ENCODE assay signal across 14 cellular contexts in the genomic region with DNA sequence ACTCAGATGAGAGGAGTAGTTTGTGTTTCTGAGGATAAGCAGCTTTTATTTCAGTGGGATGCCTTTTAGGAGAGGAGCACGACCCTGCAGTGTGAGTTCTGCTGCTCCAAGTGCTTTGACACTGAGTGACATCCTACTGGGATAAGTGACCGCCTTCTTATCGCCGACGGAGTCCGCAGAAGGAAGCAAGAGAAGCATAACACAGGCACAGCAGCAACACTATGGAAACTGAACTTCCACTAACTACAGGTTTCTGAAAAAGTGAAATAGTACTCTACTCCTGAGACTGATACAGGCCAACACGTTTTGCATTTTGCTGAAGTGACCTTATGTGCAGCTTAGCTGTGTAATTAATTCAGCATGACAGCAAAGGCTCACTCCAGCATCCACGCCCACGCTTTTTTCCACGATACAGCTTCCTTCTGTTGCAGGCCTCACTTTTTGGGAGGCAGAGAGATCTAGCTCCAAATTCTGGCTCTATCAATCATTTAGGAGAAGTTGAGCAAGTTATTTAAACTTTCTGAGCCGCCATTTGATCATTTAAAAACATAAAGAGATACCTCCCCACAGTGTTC.
DNase-seq lines count a peak whose midpoint lies in the region; ATAC-seq and TF ChIP-seq lines count a peak whose summit lies in the region.
"Had no signal": no experiment of that assay in that cellular context is flagged by ENCODE, and none has a peak within 500 bp of the region (broad histone marks: within the 10 kb centered on the region; RNA-seq: fewer than 3 reads in every experiment).

No MANE protein-coding gene starts in this region.

- no peak overlapping the region; the same call in 2 of the 3 replicates for H2BK15ac ChIP-seq in IMR-90 (ENCODE audit: low read depth, low read length)

- POLR2A ChIA-PET in A673 (lab: Charles Lee; ENCODE audit: low non-redundant PET), result no interaction called here
- POLR2A ChIA-PET in IMR-90 (lab: Charles Lee; ENCODE audit: unreplicated experiment), result no interaction called here

- peak overlapping the region; percentile 2; the same call in 1 of the 2 replicates for H3K9ac ChIP-seq in IMR-90 (ENCODE audit: low read depth, low read length)

- H2AK9ac ChIP-seq in IMR-90 (replicated peaks; ENCODE audit: low read depth, low read length, poor library complexity), result peak overlapping the region; percentile 17

- WGBS in IMR-90 (ENCODE audit: extremely low coverage in 2 of 2, insufficient read length in 1 of 2), 2 experiments, result 0% methylated on average over 1 of the region's 11 CpGs; no CpG with 5 or more reads in 1 of the 2 experiments
- 56 to 68% methylated on average over 11 of the region's 11 CpGs for WGBS in esophagus, 2 donors

- H3K18ac ChIP-seq in IMR-90 (ENCODE audit: low read depth, low read length), result peak overlapping the region; percentile 11; the same call in 1 of the 2 replicates

- H4K91ac ChIP-seq in IMR-90 (ENCODE audit: insufficient read depth, low read depth, low read length), result peak overlapping the region; percentile 9; the same call in 1 of the 2 replicates

- TF ChIP-seq POLR2A in IMR-90 (IDR thresholded peaks at IDR 0.05; ENCODE audit: low read depth, low read length), result no peak

- H3K4me1 Mint-ChIP-seq in nephron, result peaks cover 71% of the 10 kb centered on the region

- CTCF ChIA-PET in A673 (lab: Charles Lee), result no interaction called here
- CTCF ChIA-PET in IMR-90 (lab: Yijun Ruan, JAX), result no interaction called here

- peak overlapping the region; percentile 88 for H3K4me2 ChIP-seq in IMR-90 (ENCODE audit: low read depth, low read length)

- TF ChIP-seq RAD21 in IMR-90 (IDR thresholded peaks at IDR 0.05; ENCODE audit: low read length), result no peak

- H3K27ac ChIP-seq in A673 (ENCODE audit: low read depth, low read length, poor library complexity, severe bottlenecking) (peak overlapping the region; percentile 53), IMR-90 (ENCODE audit: insufficient read depth, low read length) (peak overlapping the region; percentile 46), esophagus (ENCODE audit: low read depth in 2 of 2, low read length in 1 of 2) (peak overlapping the region; percentile 6 to 45)
- H3K27ac ChIP-seq: C4-2B had no signal

- no TSS peak for BruUV-seq in A673 (replicated peaks; lab: Mats Ljungman, UMichigan)
- BruUV-seq in IMR-90 (replicated peaks; lab: Mats Ljungman, UMichigan), result no TSS peak

- no peaks in the 10 kb centered on the region for H3K9me3 Mint-ChIP-seq in nephron
- H3K9me3 Mint-ChIP-seq: stimulated activated naive CD8-positive, alpha-beta T cell treated with anti-CD3 and anti-CD28 coated beads, Interleukin-15, Interleukin-2, amounts not matched to agents 100 ng/mL and 50 ng/mL, for 24 hours had no signal

- no peak overlapping the region; the same call in 1 of the 2 replicates for H3K56ac ChIP-seq in IMR-90 (ENCODE audit: extremely low read depth, insufficient read depth, low read length)

- peak overlapping the region; percentile 80 to 96 (median 89) for H3K27ac Mint-ChIP-seq in nephron
- H3K27ac Mint-ChIP-seq: stimulated activated naive CD8-positive, alpha-beta T cell treated with anti-CD3 and anti-CD28 coated beads, Interleukin-15, Interleukin-2, amounts not matched to agents 100 ng/mL and 50 ng/mL, for 24 hours had no signal

- H3K36me3 Mint-ChIP-seq in nephron (ENCODE audit: low read depth), result peaks cover 78% of the 10 kb centered on the region

- H3K4me3 Mint-ChIP-seq in nephron, result peak overlapping the region; percentile 25 to 72 (median 37)
- H3K4me3 Mint-ChIP-seq: stimulated activated naive CD8-positive, alpha-beta T cell treated with anti-CD3 and anti-CD28 coated beads, Interleukin-15, Interleukin-2, amounts not matched to agents 100 ng/mL and 50 ng/mL, for 24 hours had no signal

- peaks cover 45% of the 10 kb centered on the region for H3K4me1 ChIP-seq in A673 (ENCODE audit: insufficient read depth, low read length, poor library complexity, severe bottlenecking)
- H3K4me1 ChIP-seq in IMR-90 (ENCODE audit: control insufficient read depth, insufficient read depth, low read length), result peaks cover 24% of the 10 kb centered on the region
- peaks cover 0 to 2% of the 10 kb centered on the region in 2 donors for H3K4me1 ChIP-seq in esophagus (ENCODE audit: control insufficient read depth in 2 of 2, insufficient read depth in 2 of 2, low read length in 1 of 2)

- H2AFZ ChIP-seq in IMR-90 (replicated peaks; ENCODE audit: low read length, poor library complexity), result peak overlapping the region; percentile 36

- dilution Hi-C loops in IMR-90 (cut with HindIII; ENCODE audit: low sequenced_read_pairs, unreplicated experiment), result no loop called here

- H3K36me3 ChIP-seq in A673 (ENCODE audit: insufficient read depth, low read length, poor library complexity, severe bottlenecking) (peaks cover 23% of the 10 kb centered on the region), IMR-90 (ENCODE audit: control insufficient read depth, insufficient read depth, low read length) (peaks cover 60% of the 10 kb centered on the region), esophagus (ENCODE audit: control insufficient read depth in 2 of 2, insufficient read depth in 2 of 2, low read length in 1 of 2) (peaks cover 4 to 10% of the 10 kb centered on the region in 2 donors)

- H4K8ac ChIP-seq in IMR-90 (ENCODE audit: low read depth in 2 of 2, low read length in 2 of 2), result peak overlapping the region in 1 of 2 experiments; percentile 82; a peak in 3 of 4 replicates

- H2BK20ac ChIP-seq in IMR-90 (ENCODE audit: low read depth, low read length), result no peak overlapping the region

- TF ChIP-seq CTCF in A673 (conservative IDR thresholded peaks at IDR 0.05; ENCODE audit: low read depth, low read length) (no peak), IMR-90 (conservative IDR thresholded peaks at IDR 0.05; ENCODE audit: low read depth, low read length) (no peak), nephron (IDR thresholded peaks at IDR 0.05; ENCODE audit: unreplicated experiment in 3 of 3) (no peak)

- peaks cover 42% of the 10 kb centered on the region for H4K20me1 ChIP-seq in IMR-90 (ENCODE audit: insufficient read depth, low read length)

- peak overlapping the region; percentile 20 for H4K5ac ChIP-seq in IMR-90 (ENCODE audit: low read depth, low read length)

- H3K27me3 ChIP-seq in A673 (replicated peaks; ENCODE audit: insufficient read depth, low read depth, low read length, poor library complexity), result no peaks in the 10 kb centered on the region
- no peaks in the 10 kb centered on the region for H3K27me3 ChIP-seq in IMR-90 (ENCODE audit: control insufficient read depth, insufficient read depth, low read length)
- no peaks in the 10 kb centered on the region for H3K27me3 ChIP-seq in esophagus (ENCODE audit: control insufficient read depth in 1 of 2, insufficient read depth in 2 of 2, low read length in 2 of 2)

- H3K9me3 ChIP-seq in A673 (ENCODE audit: low read depth, low read length, poor library complexity, severe bottlenecking), result no peaks in the 10 kb centered on the region
- H3K9me3 ChIP-seq in IMR-90 (ENCODE audit: control insufficient read depth, insufficient read depth, low read length), result no peaks in the 10 kb centered on the region
- H3K9me3 ChIP-seq in esophagus (ENCODE audit: control insufficient read depth in 2 of 2, insufficient read depth in 1 of 2, low read depth in 1 of 2, low read length in 1 of 2), result no peaks in the 10 kb centered on the region

- H3K27me3 Mint-ChIP-seq in nephron (ENCODE audit: low read depth), result no peaks in the 10 kb centered on the region
- H3K27me3 Mint-ChIP-seq: stimulated activated naive CD8-positive, alpha-beta T cell treated with anti-CD3 and anti-CD28 coated beads, Interleukin-15, Interleukin-2, amounts not matched to agents 100 ng/mL and 50 ng/mL, for 24 hours had no signal

- H2BK5ac ChIP-seq in IMR-90 (ENCODE audit: low read depth, low read length, poor library complexity, severe bottlenecking), result peak overlapping the region; percentile 34

- peak overlapping the region; percentile 61 for H3K14ac ChIP-seq in IMR-90 (replicated peaks; ENCODE audit: low read depth, low read length)

- intact Hi-C loops in A673 (cut with micrococcal nuclease; ENCODE audit: unreplicated experiment), result no loop called here
- intact Hi-C loops in IMR-90 (cut with micrococcal nuclease), result no loop called here

- peak; percentile 27 for ATAC-seq in IMR-90 (ENCODE audit: low read depth)
- no peak for ATAC-seq in HG02870 (IDR thresholded peaks at IDR 0.05; ENCODE audit: unreplicated experiment)
- ATAC-seq: HCT116 had no signal

- no peak overlapping the region for H2AK5ac ChIP-seq in IMR-90 (ENCODE audit: low read depth, low read length)

- H2BK120ac ChIP-seq in IMR-90 (ENCODE audit: low read depth, low read length), result 0 out of 2 replicates have a peak overlapping the region, but pooled peaks have one; percentile 25

- in situ Hi-C loops in IMR-90 (cut with MboI; ENCODE audit: low sequenced_read_pairs), result no loop called here

- H3K4me3 ChIP-seq in A673 (ENCODE audit: low read depth, low read length, poor library complexity, severe bottlenecking), result no peak overlapping the region
- peak overlapping the region; percentile 3; the same call in 1 of the 2 replicates for H3K4me3 ChIP-seq in IMR-90 (ENCODE audit: insufficient read depth, low read depth, low read length)
- no peak overlapping the region for H3K4me3 ChIP-seq in esophagus (ENCODE audit: low read depth in 1 of 2, low read length in 2 of 2)

- peak overlapping the region; percentile 39 for H3K23ac ChIP-seq in IMR-90 (ENCODE audit: low read depth, low read length)

- peaks cover 42 to 85% of the 10 kb centered on the region in 2 experiments for H3K79me1 ChIP-seq in IMR-90 (ENCODE audit: low read depth in 1 of 2, low read length in 2 of 2)

- DNase-seq in A673 (ENCODE audit: low spot score), result peak; percentile 74
- DNase-seq in IMR-90, result peak; percentile 49
- no peak for DNase-seq in GF-D8 (lab: John Stamatoyannopoulos, UW)
- DNase-seq in AML-193 (lab: John Stamatoyannopoulos, UW), result no peak
- DNase-seq in NCI-H2029 (lab: John Stamatoyannopoulos, UW), result no peak
- DNase-seq: activated CD4-positive, alpha-beta T cell treated with anti-CD3 and anti-CD28 coated beads for 1 hour; NCI-H510A treated with DMSO at 0.1 percent for 48 hours; stimulated activated CD4-positive, alpha-beta T cell treated with anti-CD3 and anti-CD28 coated beads, Interleukin-1b, Interleukin-23, amount 100 ng/mL, for 48 hours had no signal

- H3K9me1 ChIP-seq in IMR-90 (ENCODE audit: insufficient read depth, low read length), result peaks cover 11% of the 10 kb centered on the region

- peak overlapping the region; percentile 23 for H3K4ac ChIP-seq in IMR-90 (ENCODE audit: low read depth, low read length)

TF ChIP-seq in IMR-90, 13 proteins besides CTCF, POLR2A, EP300 and RAD21:
- TF ChIP-seq MXI1 (IDR thresholded peaks at IDR 0.05; ENCODE audit: borderline replicate concordance, low read depth, low read length) (no peak), MAZ (IDR thresholded peaks at IDR 0.05; ENCODE audit: borderline replicate concordance, low read depth, low read length) (no peak)

Comparison
In these comparisons a context has a peak if more than half of its experiments do, and no peak if none do; other contexts are left out.
1. DNase-seq: peak in A673 (single experiment) and IMR-90 (single experiment); none in GF-D8 (single experiment), AML-193 (0 of 2) and NCI-H2029 (single experiment).
2. Peak in every context shown above with its lines, with median percentiles within 50 percentile points of each other: H3K27ac ChIP-seq.